In the genomic region with DNA sequence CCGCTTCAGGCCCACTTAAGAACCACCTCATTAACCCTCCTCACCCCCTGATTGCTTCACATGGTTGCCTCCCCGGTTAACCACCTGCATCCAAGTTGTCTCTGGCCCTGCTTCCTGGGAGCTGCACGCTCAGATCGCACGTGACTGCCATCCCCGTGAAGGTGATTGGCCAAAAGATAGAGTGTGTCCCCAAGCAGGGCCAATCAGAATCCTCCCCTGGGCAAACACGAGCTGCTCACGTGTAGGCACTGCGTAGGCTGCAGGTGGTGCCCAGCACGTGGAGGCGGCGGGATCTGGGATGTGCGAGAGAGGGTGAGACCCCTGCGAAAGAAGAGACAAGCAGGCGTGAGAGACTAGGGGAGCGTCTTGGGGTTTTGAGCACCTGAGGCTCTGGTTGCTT, we compare ENCODE assay signal across 2 cellular contexts.
A peak's percentile ranks its signal among the peaks of the same experiment; 100 is the strongest.
TF ChIP-seq lines count a peak whose summit lies in the region.

No MANE protein-coding gene starts in this region.

TF ChIP-seq in HCT116, 20 proteins besides CTCF, POLR2A, EP300 and RAD21:
- TF ChIP-seq, protein P1, sequence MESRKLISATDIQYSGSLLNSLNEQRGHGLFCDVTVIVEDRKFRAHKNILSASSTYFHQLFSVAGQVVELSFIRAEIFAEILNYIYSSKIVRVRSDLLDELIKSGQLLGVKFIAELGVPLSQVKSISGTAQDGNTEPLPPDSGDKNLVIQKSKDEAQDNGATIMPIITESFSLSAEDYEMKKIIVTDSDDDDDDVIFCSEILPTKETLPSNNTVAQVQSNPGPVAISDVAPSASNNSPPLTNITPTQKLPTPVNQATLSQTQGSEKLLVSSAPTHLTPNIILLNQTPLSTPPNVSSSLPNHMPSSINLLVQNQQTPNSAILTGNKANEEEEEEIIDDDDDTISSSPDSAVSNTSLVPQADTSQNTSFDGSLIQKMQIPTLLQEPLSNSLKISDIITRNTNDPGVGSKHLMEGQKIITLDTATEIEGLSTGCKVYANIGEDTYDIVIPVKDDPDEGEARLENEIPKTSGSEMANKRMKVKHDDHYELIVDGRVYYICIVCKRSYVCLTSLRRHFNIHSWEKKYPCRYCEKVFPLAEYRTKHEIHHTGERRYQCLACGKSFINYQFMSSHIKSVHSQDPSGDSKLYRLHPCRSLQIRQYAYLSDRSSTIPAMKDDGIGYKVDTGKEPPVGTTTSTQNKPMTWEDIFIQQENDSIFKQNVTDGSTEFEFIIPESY (IDR thresholded peaks at IDR 0.05; ENCODE audit: extremely low read depth, insufficient replicate concordance, low read length), result no peak
- TF ChIP-seq, protein P2, sequence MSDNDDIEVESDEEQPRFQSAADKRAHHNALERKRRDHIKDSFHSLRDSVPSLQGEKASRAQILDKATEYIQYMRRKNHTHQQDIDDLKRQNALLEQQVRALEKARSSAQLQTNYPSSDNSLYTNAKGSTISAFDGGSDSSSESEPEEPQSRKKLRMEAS (IDR thresholded peaks at IDR 0.05), result no peak
- TF ChIP-seq FOSL1 (IDR thresholded peaks at IDR 0.05; ENCODE audit: low read depth) (no peak), TCF7L2 (IDR thresholded peaks at IDR 0.05; ENCODE audit: borderline replicate concordance, extremely low read depth, insufficient read depth, insufficient read length) (no peak), ZNF274 (IDR thresholded peaks at IDR 0.05; ENCODE audit: low read depth, low read length) (no peak), EZH2 (IDR thresholded peaks at IDR 0.05) (no peak), ELF1 (IDR thresholded peaks at IDR 0.05; ENCODE audit: borderline replicate concordance, low read depth) (no peak), JUND (IDR thresholded peaks at IDR 0.05) (no peak), YY1 (IDR thresholded peaks at IDR 0.05; ENCODE audit: extremely low read depth, insufficient replicate concordance, low read depth, low read length) (no peak)
- TF ChIP-seq, protein P3, sequence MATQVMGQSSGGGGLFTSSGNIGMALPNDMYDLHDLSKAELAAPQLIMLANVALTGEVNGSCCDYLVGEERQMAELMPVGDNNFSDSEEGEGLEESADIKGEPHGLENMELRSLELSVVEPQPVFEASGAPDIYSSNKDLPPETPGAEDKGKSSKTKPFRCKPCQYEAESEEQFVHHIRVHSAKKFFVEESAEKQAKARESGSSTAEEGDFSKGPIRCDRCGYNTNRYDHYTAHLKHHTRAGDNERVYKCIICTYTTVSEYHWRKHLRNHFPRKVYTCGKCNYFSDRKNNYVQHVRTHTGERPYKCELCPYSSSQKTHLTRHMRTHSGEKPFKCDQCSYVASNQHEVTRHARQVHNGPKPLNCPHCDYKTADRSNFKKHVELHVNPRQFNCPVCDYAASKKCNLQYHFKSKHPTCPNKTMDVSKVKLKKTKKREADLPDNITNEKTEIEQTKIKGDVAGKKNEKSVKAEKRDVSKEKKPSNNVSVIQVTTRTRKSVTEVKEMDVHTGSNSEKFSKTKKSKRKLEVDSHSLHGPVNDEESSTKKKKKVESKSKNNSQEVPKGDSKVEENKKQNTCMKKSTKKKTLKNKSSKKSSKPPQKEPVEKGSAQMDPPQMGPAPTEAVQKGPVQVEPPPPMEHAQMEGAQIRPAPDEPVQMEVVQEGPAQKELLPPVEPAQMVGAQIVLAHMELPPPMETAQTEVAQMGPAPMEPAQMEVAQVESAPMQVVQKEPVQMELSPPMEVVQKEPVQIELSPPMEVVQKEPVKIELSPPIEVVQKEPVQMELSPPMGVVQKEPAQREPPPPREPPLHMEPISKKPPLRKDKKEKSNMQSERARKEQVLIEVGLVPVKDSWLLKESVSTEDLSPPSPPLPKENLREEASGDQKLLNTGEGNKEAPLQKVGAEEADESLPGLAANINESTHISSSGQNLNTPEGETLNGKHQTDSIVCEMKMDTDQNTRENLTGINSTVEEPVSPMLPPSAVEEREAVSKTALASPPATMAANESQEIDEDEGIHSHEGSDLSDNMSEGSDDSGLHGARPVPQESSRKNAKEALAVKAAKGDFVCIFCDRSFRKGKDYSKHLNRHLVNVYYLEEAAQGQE (IDR thresholded peaks at IDR 0.05; ENCODE audit: low read depth), result no peak
- TF ChIP-seq, protein P4, sequence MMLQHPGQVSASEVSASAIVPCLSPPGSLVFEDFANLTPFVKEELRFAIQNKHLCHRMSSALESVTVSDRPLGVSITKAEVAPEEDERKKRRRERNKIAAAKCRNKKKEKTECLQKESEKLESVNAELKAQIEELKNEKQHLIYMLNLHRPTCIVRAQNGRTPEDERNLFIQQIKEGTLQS (IDR thresholded peaks at IDR 0.05), result no peak

TF ChIP-seq in K562, 482 proteins besides CTCF, POLR2A, EP300 and RAD21 (continues in another document):
- TF ChIP-seq, protein P5, sequence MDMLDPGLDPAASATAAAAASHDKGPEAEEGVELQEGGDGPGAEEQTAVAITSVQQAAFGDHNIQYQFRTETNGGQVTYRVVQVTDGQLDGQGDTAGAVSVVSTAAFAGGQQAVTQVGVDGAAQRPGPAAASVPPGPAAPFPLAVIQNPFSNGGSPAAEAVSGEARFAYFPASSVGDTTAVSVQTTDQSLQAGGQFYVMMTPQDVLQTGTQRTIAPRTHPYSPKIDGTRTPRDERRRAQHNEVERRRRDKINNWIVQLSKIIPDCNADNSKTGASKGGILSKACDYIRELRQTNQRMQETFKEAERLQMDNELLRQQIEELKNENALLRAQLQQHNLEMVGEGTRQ (CRISPR knock-in tag; IDR thresholded peaks at IDR 0.05), result peak; percentile 61
- no peak for TF ChIP-seq U2AF1 (optimal IDR thresholded peaks at IDR 0.05; ENCODE audit: low read depth, low read length)
- TF ChIP-seq BRCA1 (IDR thresholded peaks at IDR 0.05), result no peak
- no peak for TF ChIP-seq BRCA1 (CRISPR knock-in tag; IDR thresholded peaks at IDR 0.05)
- TF ChIP-seq, protein P6, sequence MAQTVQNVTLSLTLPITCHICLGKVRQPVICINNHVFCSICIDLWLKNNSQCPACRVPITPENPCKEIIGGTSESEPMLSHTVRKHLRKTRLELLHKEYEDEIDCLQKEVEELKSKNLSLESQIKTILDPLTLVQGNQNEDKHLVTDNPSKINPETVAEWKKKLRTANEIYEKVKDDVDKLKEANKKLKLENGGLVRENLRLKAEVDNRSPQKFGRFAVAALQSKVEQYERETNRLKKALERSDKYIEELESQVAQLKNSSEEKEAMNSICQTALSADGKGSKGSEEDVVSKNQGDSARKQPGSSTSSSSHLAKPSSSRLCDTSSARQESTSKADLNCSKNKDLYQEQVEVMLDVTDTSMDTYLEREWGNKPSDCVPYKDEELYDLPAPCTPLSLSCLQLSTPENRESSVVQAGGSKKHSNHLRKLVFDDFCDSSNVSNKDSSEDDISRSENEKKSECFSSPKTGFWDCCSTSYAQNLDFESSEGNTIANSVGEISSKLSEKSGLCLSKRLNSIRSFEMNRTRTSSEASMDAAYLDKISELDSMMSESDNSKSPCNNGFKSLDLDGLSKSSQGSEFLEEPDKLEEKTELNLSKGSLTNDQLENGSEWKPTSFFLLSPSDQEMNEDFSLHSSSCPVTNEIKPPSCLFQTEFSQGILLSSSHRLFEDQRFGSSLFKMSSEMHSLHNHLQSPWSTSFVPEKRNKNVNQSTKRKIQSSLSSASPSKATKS (CRISPR knock-in tag; IDR thresholded peaks at IDR 0.05), result no peak
- TF ChIP-seq, protein P7, sequence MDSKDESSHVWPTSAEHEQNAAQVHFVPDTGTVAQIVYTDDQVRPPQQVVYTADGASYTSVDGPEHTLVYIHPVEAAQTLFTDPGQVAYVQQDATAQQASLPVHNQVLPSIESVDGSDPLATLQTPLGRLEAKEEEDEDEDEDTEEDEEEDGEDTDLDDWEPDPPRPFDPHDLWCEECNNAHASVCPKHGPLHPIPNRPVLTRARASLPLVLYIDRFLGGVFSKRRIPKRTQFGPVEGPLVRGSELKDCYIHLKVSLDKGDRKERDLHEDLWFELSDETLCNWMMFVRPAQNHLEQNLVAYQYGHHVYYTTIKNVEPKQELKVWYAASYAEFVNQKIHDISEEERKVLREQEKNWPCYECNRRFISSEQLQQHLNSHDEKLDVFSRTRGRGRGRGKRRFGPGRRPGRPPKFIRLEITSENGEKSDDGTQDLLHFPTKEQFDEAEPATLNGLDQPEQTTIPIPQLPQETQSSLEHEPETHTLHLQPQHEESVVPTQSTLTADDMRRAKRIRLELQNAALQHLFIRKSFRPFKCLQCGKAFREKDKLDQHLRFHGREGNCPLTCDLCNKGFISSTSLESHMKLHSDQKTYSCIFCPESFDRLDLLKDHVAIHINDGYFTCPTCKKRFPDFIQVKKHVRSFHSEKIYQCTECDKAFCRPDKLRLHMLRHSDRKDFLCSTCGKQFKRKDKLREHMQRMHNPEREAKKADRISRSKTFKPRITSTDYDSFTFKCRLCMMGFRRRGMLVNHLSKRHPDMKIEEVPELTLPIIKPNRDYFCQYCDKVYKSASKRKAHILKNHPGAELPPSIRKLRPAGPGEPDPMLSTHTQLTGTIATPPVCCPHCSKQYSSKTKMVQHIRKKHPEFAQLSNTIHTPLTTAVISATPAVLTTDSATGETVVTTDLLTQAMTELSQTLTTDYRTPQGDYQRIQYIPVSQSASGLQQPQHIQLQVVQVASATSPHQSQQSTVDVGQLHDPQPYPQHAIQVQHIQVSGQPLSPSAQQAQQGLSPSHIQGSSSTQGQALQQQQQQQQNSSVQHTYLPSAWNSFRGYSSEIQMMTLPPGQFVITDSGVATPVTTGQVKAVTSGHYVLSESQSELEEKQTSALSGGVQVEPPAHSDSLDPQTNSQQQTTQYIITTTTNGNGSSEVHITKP (IDR thresholded peaks at IDR 0.05; ENCODE audit: partially characterized antibody), result no peak
- TF ChIP-seq L3MBTL2 (IDR thresholded peaks at IDR 0.05), result peak; percentile 26; the same call in 1 of the 2 replicates
- TF ChIP-seq FIP1L1 (IDR thresholded peaks at IDR 0.05; ENCODE audit: low read depth, low read length, poor library complexity, severe bottlenecking), result no peak
- no peak for TF ChIP-seq HDAC1 (IDR thresholded peaks at IDR 0.05)
- TF ChIP-seq, protein P8, sequence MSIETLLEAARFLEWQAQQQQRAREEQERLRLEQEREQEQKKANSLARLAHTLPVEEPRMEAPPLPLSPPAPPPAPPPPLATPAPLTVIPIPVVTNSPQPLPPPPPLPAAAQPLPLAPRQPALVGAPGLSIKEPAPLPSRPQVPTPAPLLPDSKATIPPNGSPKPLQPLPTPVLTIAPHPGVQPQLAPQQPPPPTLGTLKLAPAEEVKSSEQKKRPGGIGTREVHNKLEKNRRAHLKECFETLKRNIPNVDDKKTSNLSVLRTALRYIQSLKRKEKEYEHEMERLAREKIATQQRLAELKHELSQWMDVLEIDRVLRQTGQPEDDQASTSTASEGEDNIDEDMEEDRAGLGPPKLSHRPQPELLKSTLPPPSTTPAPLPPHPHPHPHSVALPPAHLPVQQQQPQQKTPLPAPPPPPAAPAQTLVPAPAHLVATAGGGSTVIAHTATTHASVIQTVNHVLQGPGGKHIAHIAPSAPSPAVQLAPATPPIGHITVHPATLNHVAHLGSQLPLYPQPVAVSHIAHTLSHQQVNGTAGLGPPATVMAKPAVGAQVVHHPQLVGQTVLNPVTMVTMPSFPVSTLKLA (conservative IDR thresholded peaks at IDR 0.05), result 0 out of 4 replicates have a peak, but pooled peaks of 1 of the 2 experiments have one; percentile 27
- TF ChIP-seq, protein P9, sequence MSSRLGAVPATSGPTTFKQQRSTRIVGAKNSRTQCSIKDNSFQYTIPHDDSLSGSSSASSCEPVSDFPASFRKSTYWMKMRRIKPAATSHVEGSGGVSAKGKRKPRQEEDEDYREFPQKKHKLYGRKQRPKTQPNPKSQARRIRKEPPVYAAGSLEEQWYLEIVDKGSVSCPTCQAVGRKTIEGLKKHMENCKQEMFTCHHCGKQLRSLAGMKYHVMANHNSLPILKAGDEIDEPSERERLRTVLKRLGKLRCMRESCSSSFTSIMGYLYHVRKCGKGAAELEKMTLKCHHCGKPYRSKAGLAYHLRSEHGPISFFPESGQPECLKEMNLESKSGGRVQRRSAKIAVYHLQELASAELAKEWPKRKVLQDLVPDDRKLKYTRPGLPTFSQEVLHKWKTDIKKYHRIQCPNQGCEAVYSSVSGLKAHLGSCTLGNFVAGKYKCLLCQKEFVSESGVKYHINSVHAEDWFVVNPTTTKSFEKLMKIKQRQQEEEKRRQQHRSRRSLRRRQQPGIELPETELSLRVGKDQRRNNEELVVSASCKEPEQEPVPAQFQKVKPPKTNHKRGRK (tag; IDR thresholded peaks at IDR 0.05), result no peak
- TF ChIP-seq ZNF584 (CRISPR knock-in tag; IDR thresholded peaks at IDR 0.05; ENCODE audit: low read depth), result no peak
- peak; percentile 80 for TF ChIP-seq NFYB (IDR thresholded peaks at IDR 0.05; ENCODE audit: extremely low read depth, insufficient read length)
- TF ChIP-seq CHD2 (IDR thresholded peaks at IDR 0.05; ENCODE audit: low read depth, low read length), result no peak
- TF ChIP-seq, protein P10, sequence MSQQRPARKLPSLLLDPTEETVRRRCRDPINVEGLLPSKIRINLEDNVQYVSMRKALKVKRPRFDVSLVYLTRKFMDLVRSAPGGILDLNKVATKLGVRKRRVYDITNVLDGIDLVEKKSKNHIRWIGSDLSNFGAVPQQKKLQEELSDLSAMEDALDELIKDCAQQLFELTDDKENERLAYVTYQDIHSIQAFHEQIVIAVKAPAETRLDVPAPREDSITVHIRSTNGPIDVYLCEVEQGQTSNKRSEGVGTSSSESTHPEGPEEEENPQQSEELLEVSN (IDR thresholded peaks at IDR 0.05; ENCODE audit: borderline replicate concordance in 1 of 2, extremely low read depth in 1 of 2, insufficient read depth in 1 of 2, insufficient read length in 1 of 2, low read depth in 1 of 2, low read length in 1 of 2, poor library complexity in 1 of 2, severe bottlenecking in 1 of 2), result no peak
- TF ChIP-seq DPF2 (IDR thresholded peaks at IDR 0.05), result no peak
- TF ChIP-seq, protein P11, sequence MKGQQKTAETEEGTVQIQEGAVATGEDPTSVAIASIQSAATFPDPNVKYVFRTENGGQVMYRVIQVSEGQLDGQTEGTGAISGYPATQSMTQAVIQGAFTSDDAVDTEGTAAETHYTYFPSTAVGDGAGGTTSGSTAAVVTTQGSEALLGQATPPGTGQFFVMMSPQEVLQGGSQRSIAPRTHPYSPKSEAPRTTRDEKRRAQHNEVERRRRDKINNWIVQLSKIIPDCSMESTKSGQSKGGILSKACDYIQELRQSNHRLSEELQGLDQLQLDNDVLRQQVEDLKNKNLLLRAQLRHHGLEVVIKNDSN (CRISPR knock-in tag; IDR thresholded peaks at IDR 0.05), result peak; percentile 67
- TF ChIP-seq BHLHE40 (IDR thresholded peaks at IDR 0.05; ENCODE audit: low read length), result peak; percentile 84
